ENCODE assay signal across 10 cellular contexts in genomic region chr1:42943166-42943565, GRCh38. TPM values are rescaled to one million over a fixed set of nuclear protein-coding genes. Genes with fewer than 3 reads are reported as not detected.
A peak's percentile ranks its signal among the peaks of the same experiment; 100 is the strongest.
DNase-seq lines count a peak whose midpoint lies in the region; ATAC-seq, FAIRE-seq and TF ChIP-seq lines count a peak whose summit lies in the region.
"Had no signal": no experiment of that assay in that cellular context is flagged by ENCODE, and none has a peak within 500 bp of the region (broad histone marks: within the 10 kb centered on the region; RNA-seq: fewer than 3 reads in every experiment).

No MANE protein-coding gene starts in this region.

- no peaks in the 10 kb centered on the region for H3K9me3 ChIP-seq in kidney (ENCODE audit: control insufficient read depth in 1 of 2, low read length in 2 of 2)

- CTCF ChIA-PET in activated naive CD4-positive, alpha-beta T cell treated with anti-CD3 and anti-CD28 coated beads for 36 hours (lab: Charles Lee), result interaction anchor here (0.8 to 1.4 kb wide), 3 partner anchors 10 to 130 kb away, joined by 3 read pairs; no protein-coding TSS in a partner anchor

- peaks cover 0 to 2% of the 10 kb centered on the region in 2 donors for H3K36me3 ChIP-seq in kidney (ENCODE audit: control insufficient read depth in 1 of 2, insufficient read depth in 2 of 2, low read length in 2 of 2)

- peak; percentile 100 for DNase-seq in LNCaP clone FGC (ENCODE audit: low read depth)
- DNase-seq in activated naive CD4-positive, alpha-beta T cell treated with anti-CD3 and anti-CD28 coated beads for 36 hours, result peak; percentile 42
- peak; percentile 86 for DNase-seq in kidney
- no peak for DNase-seq in dermis blood vessel endothelial cell
- no peak for DNase-seq in superior temporal gyrus (ENCODE audit: extremely low spot score)
- DNase-seq: T1000 had no signal

- peaks cover 49% of the 10 kb centered on the region for H3K36me3 Mint-ChIP-seq in activated naive CD4-positive, alpha-beta T cell treated with anti-CD3 and anti-CD28 coated beads for 36 hours (ENCODE audit: low read depth)

- H3K4me3 ChIP-seq in LNCaP clone FGC (ENCODE audit: low read depth, low read length) (peak overlapping the region; percentile 28), kidney (ENCODE audit: low read length in 2 of 2) (no peak overlapping the region)

- peaks cover 48 to 59% of the 10 kb centered on the region in 2 donors for H3K4me1 ChIP-seq in kidney (ENCODE audit: control insufficient read depth in 1 of 2, insufficient read depth in 1 of 2, low read depth in 1 of 2, low read length in 2 of 2)

- no peaks in the 10 kb centered on the region for H3K9me3 Mint-ChIP-seq in activated naive CD4-positive, alpha-beta T cell treated with anti-CD3 and anti-CD28 coated beads for 36 hours

- no peak overlapping the region for H3K4me3 Mint-ChIP-seq in activated naive CD4-positive, alpha-beta T cell treated with anti-CD3 and anti-CD28 coated beads for 36 hours

- H3K27ac ChIP-seq in kidney (ENCODE audit: low read depth in 2 of 2, low read length in 2 of 2) (peak overlapping the region; percentile 72 to 78), temporal lobe (ENCODE audit: low read depth, low read length) (peak overlapping the region; percentile 63)

- TF ChIP-seq CTCF in LNCaP clone FGC (IDR thresholded peaks at IDR 0.05; ENCODE audit: control insufficient read depth, extremely low read depth, insufficient read depth), result no peak
- no peak for TF ChIP-seq CTCF in kidney (IDR thresholded peaks at IDR 0.05; ENCODE audit: borderline replicate concordance, extremely low read depth, insufficient read depth)

- intact Hi-C loops in activated naive CD4-positive, alpha-beta T cell treated with anti-CD3 and anti-CD28 coated beads for 36 hours (cut with micrococcal nuclease), result loop anchor here (1.0 kb wide), 1 partner anchor 11 kb away; no protein-coding TSS in a partner anchor
- intact Hi-C loops in kidney (cut with DNase I), result no loop called here

- no peak for ATAC-seq in HG03097 (IDR thresholded peaks at IDR 0.05; ENCODE audit: low FRiP score, unreplicated experiment)
- no peak for ATAC-seq in HG03520 (IDR thresholded peaks at IDR 0.05; ENCODE audit: unreplicated experiment)

- peaks cover 95% of the 10 kb centered on the region for H3K4me1 Mint-ChIP-seq in activated naive CD4-positive, alpha-beta T cell treated with anti-CD3 and anti-CD28 coated beads for 36 hours (ENCODE audit: low read depth)

- H3K27me3 Mint-ChIP-seq in activated naive CD4-positive, alpha-beta T cell treated with anti-CD3 and anti-CD28 coated beads for 36 hours (ENCODE audit: low read depth), result no peaks in the 10 kb centered on the region

- H3K9ac ChIP-seq in kidney (ENCODE audit: low read length in 2 of 2), result peak overlapping the region in 1 of 2 donors; percentile 9

- peak overlapping the region; percentile 72 for H3K27ac Mint-ChIP-seq in activated naive CD4-positive, alpha-beta T cell treated with anti-CD3 and anti-CD28 coated beads for 36 hours

- no peak for FAIRE-seq in kidney (lab: Jason Lieb, UNC)
- FAIRE-seq: H1 had no signal

RNA-seq across cellular contexts. Expression of gene SLC2A1, which starts 15.5 kb away (rescaled TPM):
- 10 to 100 TPM; 21.2 to 22.7 TPM for total RNA-seq in activated naive CD4-positive, alpha-beta T cell treated with anti-CD3 and anti-CD28 coated beads for 36 hours
- total RNA-seq in kidney (55.9 TPM), temporal lobe (44.0 TPM), dermis blood vessel endothelial cell (28.6 and 38.3 TPM in 2 replicates)
- 28.6 TPM for polyA plus RNA-seq in kidney (ENCODE audit: insufficient read depth, low read depth, low replicate concordance)

Comparison
In these comparisons a context has a peak if more than half of its experiments do, and no peak if none do; other contexts are left out.
1. DNase-seq: peak in LNCaP clone FGC (single experiment), activated naive CD4-positive, alpha-beta T cell treated with anti-CD3 and anti-CD28 coated beads for 36 hours (single experiment) and kidney (single experiment); none in dermis blood vessel endothelial cell (single experiment) and superior temporal gyrus (single experiment).